In the genomic region with DNA sequence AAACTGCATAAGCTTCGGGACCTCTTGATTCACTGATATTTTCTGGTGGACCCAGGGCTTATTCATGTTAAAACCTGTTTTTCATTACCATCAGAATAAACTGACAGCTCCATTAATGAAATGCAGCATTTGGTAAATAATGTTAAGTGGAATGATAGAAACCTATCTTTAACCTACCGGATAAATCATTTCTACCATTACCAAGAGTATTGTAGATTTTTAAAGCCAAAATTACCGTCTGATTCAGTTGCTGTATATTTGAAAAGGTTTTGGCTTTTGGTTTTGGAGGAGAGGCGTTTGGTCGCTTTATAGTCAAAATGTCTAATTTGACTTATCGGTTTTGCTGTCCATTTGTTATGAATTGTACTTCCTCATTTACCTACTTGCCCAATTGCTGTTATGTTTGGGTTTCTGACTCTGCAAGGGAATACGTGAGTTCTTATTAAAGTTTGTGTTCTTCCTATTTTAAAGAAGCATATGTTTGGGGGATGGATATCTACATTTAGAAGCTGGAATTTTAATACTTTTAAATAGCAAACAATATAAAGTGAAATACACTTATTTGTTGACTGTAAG, we compare ENCODE assay signal across 7 cellular contexts. TPM values are rescaled to one million over a fixed set of nuclear protein-coding genes. Genes with fewer than 3 reads are reported as not detected.
DNase-seq lines count a peak whose midpoint lies in the region; ATAC-seq and TF ChIP-seq lines count a peak whose summit lies in the region.

No MANE protein-coding gene starts in this region.

- H3K27me3 ChIP-seq in SJSA1 (replicated peaks) (no peaks in the 10 kb centered on the region), fibroblast of lung (ENCODE audit: control insufficient read depth, insufficient read depth, low read length) (no peaks in the 10 kb centered on the region)

- no peak for TF ChIP-seq CTCF in HEK293 (tag by site-specific recombination; IDR thresholded peaks at IDR 0.05)
- no peak for TF ChIP-seq CTCF in fibroblast of lung (conservative IDR thresholded peaks at IDR 0.05 in 1 of 2, IDR thresholded peaks at IDR 0.05 in 1 of 2; ENCODE audit: low read depth in 1 of 2, low read length in 2 of 2)

- H3K4me2 ChIP-seq in fibroblast of lung (ENCODE audit: extremely low read depth, insufficient read depth, low read length) = peak overlapping the region; percentile 81

- DNase-seq in SJSA1 (ENCODE audit: low read depth in 1 of 2, low spot score in 2 of 2) = no peak
- no peak for DNase-seq in fibroblast of lung (ENCODE audit: low read depth in 2 of 2)
- DNase-seq in skeletal muscle cell (ENCODE audit: low read depth) = no peak
- no peak for DNase-seq in NCI-H1092 treated with DMSO at 0.1 percent for 48 hours (lab: John Stamatoyannopoulos, UW)
- no peak for DNase-seq in activated CD4-positive, alpha-beta T cell treated with anti-CD3 and anti-CD28 coated beads, Interleukin-2, amount 50 U/mL, for 48 hours

- no peaks in the 10 kb centered on the region for H3K9me3 ChIP-seq in HEK293 (ENCODE audit: control insufficient read depth, insufficient read depth, low read depth, low read length)
- H3K9me3 ChIP-seq in SJSA1 (replicated peaks) = no peaks in the 10 kb centered on the region
- no peaks in the 10 kb centered on the region for H3K9me3 ChIP-seq in fibroblast of lung (ENCODE audit: control insufficient read depth, insufficient read depth, low read depth, low read length)

- H3K9ac ChIP-seq in fibroblast of lung (ENCODE audit: insufficient read depth, low read length) = peak overlapping the region; percentile 33

- POLR2A ChIA-PET in HEK293 (lab: Yijun Ruan, JAX) = interaction anchor here (0.7 to 1.5 kb wide), 9 partner anchors 11 to 324 kb away, joined by 3 to 4 read pairs (median 3); no protein-coding TSS in a partner anchor

- peaks cover 36% of the 10 kb centered on the region for H3K79me2 ChIP-seq in fibroblast of lung (ENCODE audit: control insufficient read depth, insufficient read depth, low read length)

- peak overlapping the region; percentile 58 for H3K4me3 ChIP-seq in HEK293 (ENCODE audit: low read depth, low read length)
- peak overlapping the region; percentile 93 for H3K4me3 ChIP-seq in SJSA1
- H3K4me3 ChIP-seq in fibroblast of lung (replicated peaks in 1 of 4; ENCODE audit: control extremely low read depth in 1 of 4, insufficient read depth in 1 of 4, low read depth in 3 of 4, low read length in 4 of 4) = peak overlapping the region; percentile 41 to 76 (median 70)
- peak overlapping the region; percentile 64 for H3K4me3 ChIP-seq in skeletal muscle cell (ENCODE audit: low read depth, low read length)

- peak overlapping the region; percentile 93 for H2AFZ ChIP-seq in fibroblast of lung (ENCODE audit: low read length)

- H3K36me3 ChIP-seq in HEK293 (ENCODE audit: control insufficient read depth in 2 of 2, insufficient read depth in 1 of 2, low read length in 2 of 2) = peaks cover 0 to 11% of the 10 kb centered on the region in 2 experiments; a peak in 2 of 3 replicates
- H3K36me3 ChIP-seq in SJSA1 = peaks cover 28% of the 10 kb centered on the region
- H3K36me3 ChIP-seq in fibroblast of lung (ENCODE audit: control insufficient read depth, insufficient read depth, low read length) = no peaks in the 10 kb centered on the region

- H3K27ac ChIP-seq in HEK293 (ENCODE audit: extremely low read depth, low read depth, low read length) (peak overlapping the region; percentile 48; the same call in 1 of the 2 replicates), SJSA1 (peak overlapping the region; percentile 58), fibroblast of lung (ENCODE audit: insufficient read depth, low read length) (peak overlapping the region; percentile 37)

- ATAC-seq in HG03175 (IDR thresholded peaks at IDR 0.05; ENCODE audit: unreplicated experiment) = no peak

- H3K4me1 ChIP-seq in HEK293 (ENCODE audit: control insufficient read depth, insufficient read depth, low read length) = peaks cover 2% of the 10 kb centered on the region; the same call in 1 of the 2 replicates
- peaks cover 20% of the 10 kb centered on the region for H3K4me1 ChIP-seq in SJSA1 (replicated peaks)
- peaks cover 4% of the 10 kb centered on the region for H3K4me1 ChIP-seq in fibroblast of lung (ENCODE audit: control insufficient read depth, extremely low read depth, insufficient read depth, low read length)

- CTCF ChIA-PET in HEK293 (lab: Yijun Ruan, JAX) = interaction anchor here (0.7 to 1.0 kb wide), 2 partner anchors 61 to 113 kb away, joined by 3 read pairs; no protein-coding TSS in a partner anchor

- peaks cover 2% of the 10 kb centered on the region for H4K20me1 ChIP-seq in fibroblast of lung (ENCODE audit: control insufficient read depth, extremely low read depth, insufficient read depth, low read length)

TF ChIP-seq in HEK293, 187 proteins besides CTCF, POLR2A, EP300 and RAD21:
- TF ChIP-seq YY2 (tag by site-specific recombination; IDR thresholded peaks at IDR 0.05) (no peak), ZNF335 (tag by site-specific recombination; conservative IDR thresholded peaks at IDR 0.05) (peak; percentile 43; the same call in 1 of the 2 replicates)
- TF ChIP-seq, protein P1, sequence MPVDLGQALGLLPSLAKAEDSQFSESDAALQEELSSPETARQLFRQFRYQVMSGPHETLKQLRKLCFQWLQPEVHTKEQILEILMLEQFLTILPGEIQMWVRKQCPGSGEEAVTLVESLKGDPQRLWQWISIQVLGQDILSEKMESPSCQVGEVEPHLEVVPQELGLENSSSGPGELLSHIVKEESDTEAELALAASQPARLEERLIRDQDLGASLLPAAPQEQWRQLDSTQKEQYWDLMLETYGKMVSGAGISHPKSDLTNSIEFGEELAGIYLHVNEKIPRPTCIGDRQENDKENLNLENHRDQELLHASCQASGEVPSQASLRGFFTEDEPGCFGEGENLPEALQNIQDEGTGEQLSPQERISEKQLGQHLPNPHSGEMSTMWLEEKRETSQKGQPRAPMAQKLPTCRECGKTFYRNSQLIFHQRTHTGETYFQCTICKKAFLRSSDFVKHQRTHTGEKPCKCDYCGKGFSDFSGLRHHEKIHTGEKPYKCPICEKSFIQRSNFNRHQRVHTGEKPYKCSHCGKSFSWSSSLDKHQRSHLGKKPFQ (tag by site-specific recombination; IDR thresholded peaks at IDR 0.05) = 0 out of 2 replicates have a peak, but pooled peaks have one; percentile 2

RNA-seq across cellular contexts. Expression of a gene that starts 1.1 kb away (rescaled TPM):
- 92.3 and 94.7 TPM in 2 replicates for total RNA-seq in SJSA1 (2014; rRNA removed; shearing (Covaris generic))
- total RNA-seq in fibroblast of lung = 63.4 and 69.7 TPM in 2 replicates
- 65.3 and 66.4 TPM in 2 replicates for polyA plus RNA-seq in fibroblast of lung
- 67.0 and 72.7 TPM in 2 replicates for polyA plus RNA-seq in fibroblast of lung (2012)
- 9.5 and 15.6 TPM in 2 replicates for polyA minus RNA-seq in fibroblast of lung (ENCODE audit: low replicate concordance)
